In genomic region chr12:132489078-132489601, GRCh38 we compare ENCODE assay signal across 8 cellular contexts. TPM values are rescaled to one million over a fixed set of nuclear protein-coding genes. Genes with fewer than 3 reads are reported as not detected.
DNase-seq lines count a peak whose midpoint lies in the region; ATAC-seq lines count a peak whose summit lies in the region.

No MANE protein-coding gene starts in this region.

- peaks cover 0 to 3% (median 0%) of the 10 kb centered on the region in 5 donors for H3K9me3 ChIP-seq in subcutaneous abdominal adipose tissue (ENCODE audit: control insufficient read depth in 5 of 5, low read length in 5 of 5)

- peaks cover 54 to 69% (median 61%) of the 10 kb centered on the region in 3 donors for H3K4me1 Mint-ChIP-seq in naive B cell

- H3K9me3 Mint-ChIP-seq in naive B cell, result peaks cover 0 to 2% (median 0%) of the 10 kb centered on the region in 7 donors

- H3K27ac ChIP-seq in subcutaneous abdominal adipose tissue (ENCODE audit: low read depth, low read length), result peak overlapping the region; percentile 23

- peak overlapping the region in 4 of 5 donors; percentile 48 to 68 (median 60) for H3K9ac ChIP-seq in subcutaneous abdominal adipose tissue (ENCODE audit: low read length in 5 of 5)

- peaks cover 0 to 5% (median 0%) of the 10 kb centered on the region in 5 donors for H3K36me3 ChIP-seq in subcutaneous abdominal adipose tissue (ENCODE audit: control insufficient read depth in 5 of 5, insufficient read depth in 5 of 5, low read length in 5 of 5)

- H3K27me3 ChIP-seq in subcutaneous abdominal adipose tissue (ENCODE audit: control insufficient read depth in 5 of 5, insufficient read depth in 4 of 5, low read length in 5 of 5), result peaks cover 0 to 4% (median 0%) of the 10 kb centered on the region in 5 donors

- H3K27me3 Mint-ChIP-seq in naive B cell, result no peaks in the 10 kb centered on the region

- H3K4me1 ChIP-seq in subcutaneous abdominal adipose tissue (ENCODE audit: control insufficient read depth in 5 of 5, insufficient read depth in 5 of 5, low read length in 5 of 5), result peaks cover 12 to 50% (median 46%) of the 10 kb centered on the region in 5 donors

- no peaks in the 10 kb centered on the region for H3K36me3 Mint-ChIP-seq in naive B cell

- ATAC-seq in GM18502 (IDR thresholded peaks at IDR 0.05; ENCODE audit: poor library complexity, unreplicated experiment) (peak; percentile 37), HG03354 (IDR thresholded peaks at IDR 0.05; ENCODE audit: poor library complexity, severe bottlenecking, unreplicated experiment) (peak; percentile 34), naive B cell (ENCODE audit: low read depth in 2 of 2) (peak; percentile 60 to 62), GM18858 (IDR thresholded peaks at IDR 0.05; ENCODE audit: unreplicated experiment) (no peak)

- H3K4me3 ChIP-seq in subcutaneous abdominal adipose tissue (ENCODE audit: low read depth in 1 of 5, low read length in 5 of 5), result peak overlapping the region; percentile 55 to 71 (median 58)

- H3K27ac Mint-ChIP-seq in naive B cell, result peak overlapping the region; percentile 89 to 99 (median 96)

- peak overlapping the region; percentile 91 to 97 (median 95) for H3K4me3 Mint-ChIP-seq in naive B cell

- peak; percentile 27 to 31 for DNase-seq in activated CD4-positive, alpha-beta T cell treated with anti-CD3 and anti-CD28 coated beads for 24 hours (ENCODE audit: low read depth in 2 of 2)
- DNase-seq in dermis blood vessel endothelial cell (peak; percentile 31), naive B cell (peak; percentile 83), globus pallidus (ENCODE audit: low spot score) (no peak)

RNA-seq across cellular contexts. Expression of gene FBRSL1, which starts 0.8 kb away (rescaled TPM):
- 4.4 and 4.8 TPM in 2 replicates for total RNA-seq in dermis blood vessel endothelial cell
- 1 to 10 TPM in 5 of 6 donors, under 1 TPM in 1; 0.60 to 5.8 (median 2.9) TPM for polyA plus RNA-seq in naive B cell (ENCODE audit: low read depth in 6 of 6)
